ENCODE assay signal across 1 cellular context in genomic region chr11:119108151-119108856, GRCh38.
TF ChIP-seq lines count a peak whose summit lies in the region.

No MANE protein-coding gene starts in this region.

TF ChIP-seq in HepG2, 621 proteins besides CTCF, POLR2A, EP300 and RAD21 (continued from another document and continues in another):
- TF ChIP-seq, protein P1, sequence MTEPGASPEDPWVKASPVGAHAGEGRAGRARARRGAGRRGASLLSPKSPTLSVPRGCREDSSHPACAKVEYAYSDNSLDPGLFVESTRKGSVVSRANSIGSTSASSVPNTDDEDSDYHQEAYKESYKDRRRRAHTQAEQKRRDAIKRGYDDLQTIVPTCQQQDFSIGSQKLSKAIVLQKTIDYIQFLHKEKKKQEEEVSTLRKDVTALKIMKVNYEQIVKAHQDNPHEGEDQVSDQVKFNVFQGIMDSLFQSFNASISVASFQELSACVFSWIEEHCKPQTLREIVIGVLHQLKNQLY (CRISPR knock-in tag; IDR thresholded peaks at IDR 0.05) = no peak
- TF ChIP-seq SRSF4 (IDR thresholded peaks at IDR 0.05; ENCODE audit: low read depth, low read length, poor library complexity, severe bottlenecking) (no peak), SIN3A (IDR thresholded peaks at IDR 0.05; ENCODE audit: borderline replicate concordance, low read depth, low read length) (peak; percentile 68; the same call in 1 of the 2 replicates), ZNF570 (CRISPR knock-in tag; IDR thresholded peaks at IDR 0.05; ENCODE audit: borderline replicate concordance) (no peak), GATAD1 (CRISPR knock-in tag; IDR thresholded peaks at IDR 0.05) (peak; percentile 67), ZFP91 (CRISPR knock-in tag; IDR thresholded peaks at IDR 0.05; ENCODE audit: borderline replicate concordance) (peak; percentile 80), ZNF546 (CRISPR knock-in tag; conservative IDR thresholded peaks at IDR 0.05) (0 out of 2 replicates have a peak, but pooled peaks have one; percentile 13), KDM6A (CRISPR knock-in tag; IDR thresholded peaks at IDR 0.05; ENCODE audit: low read depth) (peak; percentile 2; the same call in 1 of the 2 replicates), ZNF501 (CRISPR knock-in tag; IDR thresholded peaks at IDR 0.05) (peak; percentile 49; the same call in 1 of the 2 replicates), ARID4A (CRISPR knock-in tag; IDR thresholded peaks at IDR 0.05; ENCODE audit: borderline replicate concordance) (no peak), ELF1 (CRISPR knock-in tag; IDR thresholded peaks at IDR 0.05) (peak; percentile 86), RFX1 (IDR thresholded peaks at IDR 0.05) (peak; percentile 69; the same call in 1 of the 2 replicates), NFYB (CRISPR knock-in tag; IDR thresholded peaks at IDR 0.05) (peak; percentile 76), ELF3 (CRISPR knock-in tag; IDR thresholded peaks at IDR 0.05) (peak; percentile 13; the same call in 1 of the 2 replicates), MYNN (CRISPR knock-in tag; IDR thresholded peaks at IDR 0.05; ENCODE audit: low read depth) (no peak), GABPB1 (CRISPR knock-in tag; IDR thresholded peaks at IDR 0.05) (peak; percentile 48; the same call in 1 of the 2 replicates), HDAC1 (CRISPR knock-in tag; IDR thresholded peaks at IDR 0.05) (peak; percentile 0; the same call in 1 of the 2 replicates), AKAP8 (CRISPR knock-in tag; IDR thresholded peaks at IDR 0.05) (0 out of 2 replicates have a peak, but pooled peaks have one; percentile 61), MAX (IDR thresholded peaks at IDR 0.05) (peak; percentile 39), ZKSCAN8 (CRISPR knock-in tag; IDR thresholded peaks at IDR 0.05; ENCODE audit: borderline replicate concordance) (0 out of 2 replicates have a peak, but pooled peaks have one; percentile 21), KMT2B (CRISPR knock-in tag; IDR thresholded peaks at IDR 0.05) (peak; percentile 9; the same call in 1 of the 2 replicates), PHF21A (CRISPR knock-in tag; IDR thresholded peaks at IDR 0.05) (peak; percentile 69), ZNF296 (CRISPR knock-in tag; conservative IDR thresholded peaks at IDR 0.05) (0 out of 2 replicates have a peak, but pooled peaks have one; percentile 32), KAT8 (CRISPR knock-in tag; IDR thresholded peaks at IDR 0.05) (peak; percentile 74)
- TF ChIP-seq, protein P2, sequence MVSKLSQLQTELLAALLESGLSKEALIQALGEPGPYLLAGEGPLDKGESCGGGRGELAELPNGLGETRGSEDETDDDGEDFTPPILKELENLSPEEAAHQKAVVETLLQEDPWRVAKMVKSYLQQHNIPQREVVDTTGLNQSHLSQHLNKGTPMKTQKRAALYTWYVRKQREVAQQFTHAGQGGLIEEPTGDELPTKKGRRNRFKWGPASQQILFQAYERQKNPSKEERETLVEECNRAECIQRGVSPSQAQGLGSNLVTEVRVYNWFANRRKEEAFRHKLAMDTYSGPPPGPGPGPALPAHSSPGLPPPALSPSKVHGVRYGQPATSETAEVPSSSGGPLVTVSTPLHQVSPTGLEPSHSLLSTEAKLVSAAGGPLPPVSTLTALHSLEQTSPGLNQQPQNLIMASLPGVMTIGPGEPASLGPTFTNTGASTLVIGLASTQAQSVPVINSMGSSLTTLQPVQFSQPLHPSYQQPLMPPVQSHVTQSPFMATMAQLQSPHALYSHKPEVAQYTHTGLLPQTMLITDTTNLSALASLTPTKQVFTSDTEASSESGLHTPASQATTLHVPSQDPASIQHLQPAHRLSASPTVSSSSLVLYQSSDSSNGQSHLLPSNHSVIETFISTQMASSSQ (IDR thresholded peaks at IDR 0.05; ENCODE audit: low read depth) = 0 out of 2 replicates have a peak, but pooled peaks have one; percentile 31
- TF ChIP-seq, protein P2 (CRISPR knock-in tag; IDR thresholded peaks at IDR 0.05; ENCODE audit: borderline replicate concordance) = no peak
- TF ChIP-seq, protein P3, sequence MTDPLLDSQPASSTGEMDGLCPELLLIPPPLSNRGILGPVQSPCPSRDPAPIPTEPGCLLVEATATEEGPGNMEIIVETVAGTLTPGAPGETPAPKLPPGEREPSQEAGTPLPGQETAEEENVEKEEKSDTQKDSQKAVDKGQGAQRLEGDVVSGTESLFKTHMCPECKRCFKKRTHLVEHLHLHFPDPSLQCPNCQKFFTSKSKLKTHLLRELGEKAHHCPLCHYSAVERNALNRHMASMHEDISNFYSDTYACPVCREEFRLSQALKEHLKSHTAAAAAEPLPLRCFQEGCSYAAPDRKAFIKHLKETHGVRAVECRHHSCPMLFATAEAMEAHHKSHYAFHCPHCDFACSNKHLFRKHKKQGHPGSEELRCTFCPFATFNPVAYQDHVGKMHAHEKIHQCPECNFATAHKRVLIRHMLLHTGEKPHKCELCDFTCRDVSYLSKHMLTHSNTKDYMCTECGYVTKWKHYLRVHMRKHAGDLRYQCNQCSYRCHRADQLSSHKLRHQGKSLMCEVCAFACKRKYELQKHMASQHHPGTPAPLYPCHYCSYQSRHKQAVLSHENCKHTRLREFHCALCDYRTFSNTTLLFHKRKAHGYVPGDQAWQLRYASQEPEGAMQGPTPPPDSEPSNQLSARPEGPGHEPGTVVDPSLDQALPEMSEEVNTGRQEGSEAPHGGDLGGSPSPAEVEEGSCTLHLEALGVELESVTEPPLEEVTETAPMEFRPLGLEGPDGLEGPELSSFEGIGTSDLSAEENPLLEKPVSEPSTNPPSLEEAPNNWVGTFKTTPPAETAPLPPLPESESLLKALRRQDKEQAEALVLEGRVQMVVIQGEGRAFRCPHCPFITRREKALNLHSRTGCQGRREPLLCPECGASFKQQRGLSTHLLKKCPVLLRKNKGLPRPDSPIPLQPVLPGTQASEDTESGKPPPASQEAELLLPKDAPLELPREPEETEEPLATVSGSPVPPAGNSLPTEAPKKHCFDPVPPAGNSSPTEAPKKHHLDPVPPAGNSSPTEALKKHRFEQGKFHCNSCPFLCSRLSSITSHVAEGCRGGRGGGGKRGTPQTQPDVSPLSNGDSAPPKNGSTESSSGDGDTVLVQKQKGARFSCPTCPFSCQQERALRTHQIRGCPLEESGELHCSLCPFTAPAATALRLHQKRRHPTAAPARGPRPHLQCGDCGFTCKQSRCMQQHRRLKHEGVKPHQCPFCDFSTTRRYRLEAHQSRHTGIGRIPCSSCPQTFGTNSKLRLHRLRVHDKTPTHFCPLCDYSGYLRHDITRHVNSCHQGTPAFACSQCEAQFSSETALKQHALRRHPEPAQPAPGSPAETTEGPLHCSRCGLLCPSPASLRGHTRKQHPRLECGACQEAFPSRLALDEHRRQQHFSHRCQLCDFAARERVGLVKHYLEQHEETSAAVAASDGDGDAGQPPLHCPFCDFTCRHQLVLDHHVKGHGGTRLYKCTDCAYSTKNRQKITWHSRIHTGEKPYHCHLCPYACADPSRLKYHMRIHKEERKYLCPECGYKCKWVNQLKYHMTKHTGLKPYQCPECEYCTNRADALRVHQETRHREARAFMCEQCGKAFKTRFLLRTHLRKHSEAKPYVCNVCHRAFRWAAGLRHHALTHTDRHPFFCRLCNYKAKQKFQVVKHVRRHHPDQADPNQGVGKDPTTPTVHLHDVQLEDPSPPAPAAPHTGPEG (CRISPR knock-in tag; IDR thresholded peaks at IDR 0.05) = 0 out of 2 replicates have a peak, but pooled peaks have one; percentile 25
- TF ChIP-seq, protein P4, sequence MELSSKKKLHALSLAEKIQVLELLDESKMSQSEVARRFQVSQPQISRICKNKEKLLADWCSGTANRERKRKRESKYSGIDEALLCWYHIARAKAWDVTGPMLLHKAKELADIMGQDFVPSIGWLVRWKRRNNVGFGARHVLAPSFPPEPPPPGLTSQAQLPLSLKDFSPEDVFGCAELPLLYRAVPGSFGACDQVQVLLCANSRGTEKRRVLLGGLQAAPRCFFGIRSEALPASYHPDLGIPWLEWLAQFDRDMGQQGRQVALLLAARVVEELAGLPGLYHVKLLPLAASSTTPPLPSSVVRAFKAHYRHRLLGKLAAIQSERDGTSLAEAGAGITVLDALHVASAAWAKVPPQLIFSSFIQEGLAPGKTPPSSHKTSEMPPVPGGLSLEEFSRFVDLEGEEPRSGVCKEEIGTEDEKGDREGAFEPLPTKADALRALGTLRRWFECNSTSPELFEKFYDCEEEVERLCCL (CRISPR knock-in tag; IDR thresholded peaks at IDR 0.05; ENCODE audit: borderline replicate concordance) = 0 out of 2 replicates have a peak, but pooled peaks have one; percentile 56
- TF ChIP-seq, protein P5, sequence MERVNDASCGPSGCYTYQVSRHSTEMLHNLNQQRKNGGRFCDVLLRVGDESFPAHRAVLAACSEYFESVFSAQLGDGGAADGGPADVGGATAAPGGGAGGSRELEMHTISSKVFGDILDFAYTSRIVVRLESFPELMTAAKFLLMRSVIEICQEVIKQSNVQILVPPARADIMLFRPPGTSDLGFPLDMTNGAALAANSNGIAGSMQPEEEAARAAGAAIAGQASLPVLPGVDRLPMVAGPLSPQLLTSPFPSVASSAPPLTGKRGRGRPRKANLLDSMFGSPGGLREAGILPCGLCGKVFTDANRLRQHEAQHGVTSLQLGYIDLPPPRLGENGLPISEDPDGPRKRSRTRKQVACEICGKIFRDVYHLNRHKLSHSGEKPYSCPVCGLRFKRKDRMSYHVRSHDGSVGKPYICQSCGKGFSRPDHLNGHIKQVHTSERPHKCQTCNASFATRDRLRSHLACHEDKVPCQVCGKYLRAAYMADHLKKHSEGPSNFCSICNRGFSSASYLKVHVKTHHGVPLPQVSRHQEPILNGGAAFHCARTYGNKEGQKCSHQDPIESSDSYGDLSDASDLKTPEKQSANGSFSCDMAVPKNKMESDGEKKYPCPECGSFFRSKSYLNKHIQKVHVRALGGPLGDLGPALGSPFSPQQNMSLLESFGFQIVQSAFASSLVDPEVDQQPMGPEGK (CRISPR knock-in tag; IDR thresholded peaks at IDR 0.05) = peak; percentile 0; the same call in 1 of the 2 replicates
